Comparison of ENCODE assay signal across 8 cellular contexts in the genomic region with DNA sequence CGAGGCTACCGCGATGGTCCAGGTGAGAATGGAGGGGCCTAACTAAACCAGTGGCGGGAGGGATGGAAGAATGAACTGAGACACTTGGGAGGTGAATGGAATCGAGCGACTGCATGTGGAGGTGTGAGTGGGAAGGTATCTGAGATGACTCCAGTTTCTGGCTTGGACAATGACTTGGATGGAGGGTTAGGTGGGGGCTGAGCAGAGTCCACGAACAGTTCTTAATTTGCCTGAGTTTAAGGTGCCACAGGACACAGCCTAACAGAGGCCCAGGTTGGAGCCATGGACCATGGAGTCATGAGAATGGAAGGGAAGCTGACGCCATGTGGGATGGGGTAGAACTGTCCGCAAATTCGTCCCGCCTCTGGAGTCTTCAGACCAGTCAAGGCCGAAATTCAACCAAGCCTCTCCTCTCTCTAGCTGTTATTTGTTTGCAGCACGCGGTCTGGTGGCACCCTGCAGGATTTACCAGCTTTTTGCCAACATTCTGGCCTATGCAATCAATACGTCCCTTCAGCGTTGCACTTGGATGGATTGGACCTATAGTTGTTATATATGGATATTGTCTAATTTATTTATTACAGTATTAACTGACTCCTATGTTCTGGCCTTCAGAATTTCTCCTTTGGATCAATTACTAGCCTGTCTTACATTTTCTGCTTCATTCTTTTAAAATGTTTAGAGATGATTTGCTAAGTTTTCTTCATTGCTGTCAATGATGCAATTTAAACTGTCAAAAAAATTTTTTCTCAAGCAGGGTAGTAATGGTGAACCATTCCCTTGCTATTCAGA. TPM values are rescaled to one million over a fixed set of nuclear protein-coding genes. Genes with fewer than 3 reads are reported as not detected.
DNase-seq lines count a peak whose midpoint lies in the region; ATAC-seq, FAIRE-seq and TF ChIP-seq lines count a peak whose summit lies in the region.

No MANE protein-coding gene starts in this region.

- H3K9ac ChIP-seq in muscle layer of colon (ENCODE audit: low read length): peak overlapping the region; percentile 23

- no peak for FAIRE-seq in bronchial epithelial cell (lab: Jason Lieb, UNC)

- H3K9me3 ChIP-seq in AG04450 (ENCODE audit: control insufficient read depth, insufficient read depth, low read length): no peaks in the 10 kb centered on the region
- no peaks in the 10 kb centered on the region for H3K9me3 ChIP-seq in muscle layer of colon (ENCODE audit: low read length)

- peak; percentile 4 for ATAC-seq in HG03442 (IDR thresholded peaks at IDR 0.05; ENCODE audit: unreplicated experiment)

- H3K4me1 ChIP-seq in muscle layer of colon (ENCODE audit: insufficient read depth, low read length): peaks cover 28% of the 10 kb centered on the region

- H3K36me3 ChIP-seq in bronchial epithelial cell (ENCODE audit: control insufficient read depth, insufficient read depth, low read length): peaks cover 7% of the 10 kb centered on the region
- H3K36me3 ChIP-seq in muscle layer of colon (ENCODE audit: insufficient read depth, low read length): peaks cover 11% of the 10 kb centered on the region

- POLR2A ChIA-PET in AG04450 (lab: Yijun Ruan, JAX): interaction anchor here (1.1 to 1.9 kb wide), 3 partner anchors 28 to 256 kb away, joined by 3 to 12 read pairs (median 5); a partner anchor contains a TSS

- CTCF ChIA-PET in AG04450 (lab: Charles Lee): interaction anchor here (0.6 to 2.4 kb wide), 7 partner anchors 13 to 324 kb away, joined by 3 to 34 read pairs (median 5); no protein-coding TSS in a partner anchor

- H3K4me3 ChIP-seq in AG04450 (ENCODE audit: low read depth, low read length): peak overlapping the region; percentile 77
- H3K4me3 ChIP-seq in bronchial epithelial cell (ENCODE audit: low read depth, low read length): peak overlapping the region; percentile 78
- peak overlapping the region; percentile 78 to 79 for H3K4me3 ChIP-seq in muscle layer of colon (ENCODE audit: low read depth in 1 of 2, low read length in 2 of 2)

- DNase-seq in AG04450 (ENCODE audit: low read depth, low spot score) (no peak), bronchial epithelial cell (ENCODE audit: low read depth) (no peak), T1000 (lab: John Stamatoyannopoulos, UW) (no peak), T-helper 9 cell (no peak), NK-92 (lab: John Stamatoyannopoulos, UW; ENCODE audit: unreplicated experiment) (no peak)
- DNase-seq in activated CD4-positive, CD25-positive, alpha-beta regulatory T cell treated with anti-CD3 and anti-CD28 coated beads, Interleukin-2, amount 50 U/mL, for 72 hours: no peak

- TF ChIP-seq CTCF in AG04450 (IDR thresholded peaks at IDR 0.05; ENCODE audit: low read depth, low read length) (no peak), bronchial epithelial cell (IDR thresholded peaks at IDR 0.05; ENCODE audit: insufficient read depth, low read length, severe bottlenecking) (no peak)

- H3K27ac ChIP-seq in AG04450 (ENCODE audit: low read depth, low read length) (peak overlapping the region; percentile 39), muscle layer of colon (ENCODE audit: low read depth, low read length) (peak overlapping the region; percentile 57)

- H3K27me3 ChIP-seq in AG04450 (ENCODE audit: control insufficient read depth, insufficient read depth, low read length): no peaks in the 10 kb centered on the region
- H3K27me3 ChIP-seq in bronchial epithelial cell (ENCODE audit: control insufficient read depth, insufficient read depth, low read length): no peaks in the 10 kb centered on the region
- no peaks in the 10 kb centered on the region for H3K27me3 ChIP-seq in muscle layer of colon (ENCODE audit: control insufficient read depth in 1 of 2, insufficient read depth in 2 of 2, low read length in 2 of 2)

RNA-seq across cellular contexts. Expression of a gene that starts 0.9 kb away (rescaled TPM):
- 28.1 and 38.6 TPM in 2 replicates for polyA plus RNA-seq in AG04450 (2011; rRNA removed)
- polyA minus RNA-seq in AG04450 (2011; rRNA and poly(A)+ RNA removed): 4.2 and 4.5 TPM in 2 replicates
- total RNA-seq in bronchial epithelial cell: 31.1 and 52.7 TPM in 2 replicates

RNA-seq across cellular contexts. Expression of a gene that starts 30.0 kb away (rescaled TPM):
- polyA plus RNA-seq in AG04450 (2011; rRNA removed): 49.7 and 59.7 TPM in 2 replicates
- polyA minus RNA-seq in AG04450 (2011; rRNA and poly(A)+ RNA removed): 29.1 and 50.8 TPM in 2 replicates
- 71.1 and 80.1 TPM in 2 replicates for total RNA-seq in bronchial epithelial cell

RNA-seq across cellular contexts. Expression of a gene that starts 49.8 kb away (rescaled TPM):
- polyA plus RNA-seq in AG04450 (2011; rRNA removed): 234 and 299 TPM in 2 replicates
- 209 and 217 TPM in 2 replicates for polyA minus RNA-seq in AG04450 (2011; rRNA and poly(A)+ RNA removed)
- 305 and 333 TPM in 2 replicates for total RNA-seq in bronchial epithelial cell
